Comparison of ENCODE assay signal across 15 cellular contexts in the genomic region with DNA sequence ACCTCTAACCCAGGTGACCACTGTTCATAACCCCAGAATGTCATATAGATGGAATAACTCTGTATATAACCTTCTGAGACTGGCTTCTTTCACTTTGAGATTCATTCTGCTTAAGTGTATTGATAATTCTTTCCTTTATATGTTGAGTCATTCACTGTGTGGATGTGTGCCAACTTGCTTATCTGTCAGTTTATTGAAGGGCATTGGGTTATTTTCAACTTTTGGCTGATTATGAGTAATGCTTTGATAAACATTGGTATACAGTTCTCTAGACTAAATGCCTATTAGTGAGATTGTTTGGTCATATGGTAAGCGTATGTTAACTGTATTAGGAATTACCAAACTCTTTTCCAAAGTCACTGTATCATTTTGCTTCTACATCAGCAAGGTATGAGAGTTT.
DNase-seq lines count a peak whose midpoint lies in the region; ATAC-seq and TF ChIP-seq lines count a peak whose summit lies in the region.
"Had no signal": no experiment of that assay in that cellular context is flagged by ENCODE, and none has a peak within 500 bp of the region (broad histone marks: within the 10 kb centered on the region; RNA-seq: fewer than 3 reads in every experiment).

No MANE protein-coding gene starts in this region.

- no peak overlapping the region for H3K27ac Mint-ChIP-seq in activated naive CD8-positive, alpha-beta T cell treated with anti-CD3 and anti-CD28 coated beads, Interleukin-2, amount 50 U/mL, for 24 hours

- no peaks in the 10 kb centered on the region for H3K36me3 Mint-ChIP-seq in activated naive CD8-positive, alpha-beta T cell treated with anti-CD3 and anti-CD28 coated beads, Interleukin-2, amount 50 U/mL, for 24 hours (ENCODE audit: low read depth)

- no peak overlapping the region for H3K4me3 ChIP-seq in epithelial cell of esophagus (ENCODE audit: low read length)

- no peak for TF ChIP-seq CTCF in epithelial cell of esophagus (IDR thresholded peaks at IDR 0.05; ENCODE audit: insufficient read depth, low read depth, low read length, missing control alignments)

- H3K4me1 Mint-ChIP-seq in activated naive CD8-positive, alpha-beta T cell treated with anti-CD3 and anti-CD28 coated beads, Interleukin-2, amount 50 U/mL, for 24 hours: no peaks in the 10 kb centered on the region

- no peak for ATAC-seq in HG02678 (IDR thresholded peaks at IDR 0.05; ENCODE audit: unreplicated experiment)
- ATAC-seq in activated naive CD8-positive, alpha-beta T cell treated with anti-CD3 and anti-CD28 coated beads, Interleukin-2, amount 50 U/mL, for 24 hours: no peak
- ATAC-seq: Panc1 had no signal

- no peaks in the 10 kb centered on the region for H3K9me3 Mint-ChIP-seq in activated naive CD8-positive, alpha-beta T cell treated with anti-CD3 and anti-CD28 coated beads, Interleukin-2, amount 50 U/mL, for 24 hours

- peak; percentile 17 for DNase-seq in DMS53 treated with DMSO at 0.1 percent for 48 hours (lab: John Stamatoyannopoulos, UW; ENCODE audit: unreplicated experiment)
- peak; percentile 47 for DNase-seq in NCI-H146 treated with DMSO at 0.1 percent for 48 hours (lab: John Stamatoyannopoulos, UW; ENCODE audit: unreplicated experiment)
- peak; percentile 64 for DNase-seq in epithelial cell of esophagus (ENCODE audit: low read depth)
- peak; percentile 2 for DNase-seq in non-pigmented ciliary epithelial cell (ENCODE audit: low read depth)
- no peak for DNase-seq in NCI-H2107 treated with DMSO at 0.1 percent for 48 hours (lab: John Stamatoyannopoulos, UW; ENCODE audit: unreplicated experiment)
- DNase-seq in activated naive CD8-positive, alpha-beta T cell treated with anti-CD3 and anti-CD28 coated beads, Interleukin-2, amount 50 U/mL, for 24 hours: no peak
- DNase-seq: DMS153, IMR-90, Kasumi-1, NCI-H2029, NCI-H2171 treated with DMSO at 0.1 percent for 48 hours, NCI-H446 treated with DMSO at 0.1 percent for 48 hours, Right ventricle myocardium superior had no signal

- H3K27me3 Mint-ChIP-seq in activated naive CD8-positive, alpha-beta T cell treated with anti-CD3 and anti-CD28 coated beads, Interleukin-2, amount 50 U/mL, for 24 hours: no peaks in the 10 kb centered on the region

- H3K4me3 Mint-ChIP-seq in activated naive CD8-positive, alpha-beta T cell treated with anti-CD3 and anti-CD28 coated beads, Interleukin-2, amount 50 U/mL, for 24 hours: no peak overlapping the region

Comparison
In these comparisons a context has a peak if more than half of its experiments do, and no peak if none do; other contexts are left out.
1. DNase-seq: peak in DMS53 treated with DMSO at 0.1 percent for 48 hours (single experiment), NCI-H146 treated with DMSO at 0.1 percent for 48 hours (single experiment), epithelial cell of esophagus (single experiment) and non-pigmented ciliary epithelial cell (single experiment); none in NCI-H2107 treated with DMSO at 0.1 percent for 48 hours (single experiment) and activated naive CD8-positive, alpha-beta T cell treated with anti-CD3 and anti-CD28 coated beads, Interleukin-2, amount 50 U/mL, for 24 hours (single experiment).